ENCODE assay signal across 23 cellular contexts in the genomic region with DNA sequence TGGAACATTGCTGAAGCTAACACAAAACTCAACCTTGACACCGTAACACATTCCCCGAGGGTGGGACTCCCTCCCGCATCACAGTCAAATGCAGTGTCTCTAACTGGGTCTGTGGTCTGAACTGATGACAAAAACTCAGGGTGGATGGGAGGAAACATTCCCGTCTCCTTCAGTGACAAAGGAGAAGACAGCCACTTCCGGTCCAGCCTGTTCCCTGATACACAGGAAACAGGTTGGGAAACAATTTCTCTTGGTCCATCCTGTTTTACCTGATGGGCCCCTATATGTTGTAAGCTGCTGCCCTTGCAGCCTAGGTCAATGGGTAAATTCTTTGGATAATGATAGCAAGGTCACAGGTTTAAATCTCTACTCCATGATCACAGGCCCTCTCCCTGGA. TPM values are rescaled to one million over a fixed set of nuclear protein-coding genes. Genes with fewer than 3 reads are reported as not detected.
DNase-seq lines count a peak whose midpoint lies in the region; ATAC-seq, FAIRE-seq and TF ChIP-seq lines count a peak whose summit lies in the region.
"Had no signal": no experiment of that assay in that cellular context is flagged by ENCODE, and none has a peak within 500 bp of the region (broad histone marks: within the 10 kb centered on the region; RNA-seq: fewer than 3 reads in every experiment).

No MANE protein-coding gene starts in this region.

- H3K4me3 Mint-ChIP-seq in MCF 10A (ENCODE audit: unreplicated experiment), result no peak overlapping the region
- H3K4me3 Mint-ChIP-seq: CD8-positive, alpha-beta T cell; HFFc6 had no signal

- peaks cover 18% of the 10 kb centered on the region for H3K4me1 Mint-ChIP-seq in MCF 10A (ENCODE audit: insufficient read depth, unreplicated experiment)

- DNase-seq in MCF 10A (ENCODE audit: unreplicated experiment), result peak; percentile 27
- DNase-seq in breast epithelium (ENCODE audit: low spot score in 2 of 2), result no peak
- DNase-seq in endothelial cell of umbilical vein (ENCODE audit: low read depth, low spot score), result no peak
- DNase-seq in keratinocyte (ENCODE audit: low read depth, low spot score), result no peak
- peak; percentile 57 for DNase-seq in ureter (ENCODE audit: low spot score)
- no peak for DNase-seq in DMS153 (lab: John Stamatoyannopoulos, UW)
- no peak for DNase-seq in SK-N-DZ (ENCODE audit: low spot score)
- DNase-seq: 8988T; CD8-positive, alpha-beta T cell; GF-D8; HFFc6; NCI-H1436 treated with DMSO at 0.1 percent for 48 hours; NCI-H2029 treated with DMSO at 0.1 percent for 48 hours; NCI-H2171 treated with DMSO at 0.1 percent for 48 hours; NCI-H748 treated with DMSO at 0.1 percent for 48 hours; OCI-M1 had no signal

- H3K9ac ChIP-seq in endothelial cell of umbilical vein (replicated peaks; ENCODE audit: extremely low read depth, insufficient read depth, low read length) (no peak overlapping the region), keratinocyte (ENCODE audit: control insufficient read depth, extremely low read depth, insufficient read depth, low read length) (peak overlapping the region; percentile 26)
- H3K9ac ChIP-seq: BLaER1 had no signal

- intact Hi-C loops in MCF 10A (cut with micrococcal nuclease), result no loop called here
- intact Hi-C loops in breast epithelium (cut with DNase I; ENCODE audit: low total_unique reads), result no loop called here
- intact Hi-C loops in endothelial cell of umbilical vein (cut with micrococcal nuclease), result no loop called here

- peak overlapping the region; percentile 19 for H2AFZ ChIP-seq in endothelial cell of umbilical vein (ENCODE audit: low read depth, low read length)
- no peak overlapping the region for H2AFZ ChIP-seq in keratinocyte (ENCODE audit: control insufficient read depth, low read length)

- H3K4me1 ChIP-seq in breast epithelium (no peaks in the 10 kb centered on the region), endothelial cell of umbilical vein (ENCODE audit: control insufficient read depth, extremely low read depth, insufficient read depth, low read length) (peaks cover 11% of the 10 kb centered on the region), keratinocyte (ENCODE audit: control insufficient read depth, extremely low read depth, insufficient read depth, low read length) (peaks cover 34% of the 10 kb centered on the region)
- H3K4me1 ChIP-seq: BLaER1 had no signal

- no peak overlapping the region for H3K4me3 ChIP-seq in breast epithelium
- no peak overlapping the region for H3K4me3 ChIP-seq in endothelial cell of umbilical vein (replicated peaks in 1 of 3; ENCODE audit: insufficient read depth in 1 of 3, low read depth in 1 of 3, low read length in 3 of 3)
- H3K4me3 ChIP-seq in keratinocyte (ENCODE audit: control insufficient read depth in 2 of 3, extremely low read depth in 1 of 3, insufficient read depth in 2 of 3, low read depth in 1 of 3, low read length in 3 of 3), result no peak overlapping the region
- H3K4me3 ChIP-seq: BLaER1 had no signal

- no peaks in the 10 kb centered on the region for H3K36me3 Mint-ChIP-seq in MCF 10A (ENCODE audit: insufficient read depth, unreplicated experiment)
- H3K36me3 Mint-ChIP-seq: CD8-positive, alpha-beta T cell had no signal

- TF ChIP-seq POLR2A in breast epithelium (IDR thresholded peaks at IDR 0.05) (no peak), endothelial cell of umbilical vein (IDR thresholded peaks at IDR 0.05; ENCODE audit: low read depth, low read length) (no peak)

- POLR2A ChIA-PET in MCF 10A (lab: Yijun Ruan, JAX), result interaction anchor here (0.6 to 2.8 kb wide), 7 partner anchors 24 to 45 kb away, joined by 3 to 12 read pairs (median 4); partner anchors contain the start of gene STMP1
- POLR2A ChIA-PET in endothelial cell of umbilical vein (lab: Charles Lee), result no interaction called here

- BruUV-seq in MCF 10A (replicated peaks; lab: Mats Ljungman, UMichigan), result no TSS peak
- BruUV-seq in endothelial cell of umbilical vein (replicated peaks; lab: Mats Ljungman, UMichigan), result no TSS peak

- H3K27me3 Mint-ChIP-seq in MCF 10A (ENCODE audit: insufficient read depth, unreplicated experiment), result no peaks in the 10 kb centered on the region

- H4K20me1 ChIP-seq in endothelial cell of umbilical vein (replicated peaks; ENCODE audit: control insufficient read depth, extremely low read depth, insufficient read depth, low read length) (no peaks in the 10 kb centered on the region), keratinocyte (ENCODE audit: control insufficient read depth, extremely low read depth, insufficient read depth, low read length) (no peaks in the 10 kb centered on the region)
- H4K20me1 ChIP-seq: BLaER1 had no signal

- H3K4me2 ChIP-seq in endothelial cell of umbilical vein (ENCODE audit: insufficient read depth, low read length) (no peak overlapping the region), keratinocyte (ENCODE audit: control insufficient read depth, extremely low read depth, insufficient read depth, low read depth, low read length) (peak overlapping the region; percentile 94)
- H3K4me2 ChIP-seq: BLaER1 had no signal

- no peaks in the 10 kb centered on the region for H3K79me2 ChIP-seq in endothelial cell of umbilical vein (ENCODE audit: control insufficient read depth, insufficient read depth, low read length)
- no peaks in the 10 kb centered on the region for H3K79me2 ChIP-seq in keratinocyte (ENCODE audit: control insufficient read depth, insufficient read depth, low read length)

- H3K9me3 ChIP-seq in breast epithelium (no peaks in the 10 kb centered on the region), endothelial cell of umbilical vein (replicated peaks; ENCODE audit: control insufficient read depth, insufficient read depth, low read length) (no peaks in the 10 kb centered on the region), keratinocyte (ENCODE audit: control insufficient read depth, low read depth, low read length) (no peaks in the 10 kb centered on the region)
- H3K9me3 ChIP-seq: BLaER1 had no signal

- CTCF ChIA-PET in MCF 10A (lab: Yijun Ruan, JAX), result interaction anchor here (0.7 to 3.0 kb wide), 6 partner anchors 10 to 123 kb away, joined by 3 to 33 read pairs (median 4); partner anchors contain the start of gene STMP1
- CTCF ChIA-PET in endothelial cell of umbilical vein (lab: Charles Lee), result no interaction called here

- H3K9me1 ChIP-seq in endothelial cell of umbilical vein (replicated peaks; ENCODE audit: control insufficient read depth, extremely low read depth, insufficient read depth, low read length) (no peaks in the 10 kb centered on the region), keratinocyte (ENCODE audit: control insufficient read depth, extremely low read depth, insufficient read depth, low read length) (no peaks in the 10 kb centered on the region)

- dilution Hi-C loops in endothelial cell of umbilical vein (cut with MboI; ENCODE audit: extremely low pct_ligation_motif_present, low sequenced_read_pairs) (no loop called here), keratinocyte (cut with MboI; ENCODE audit: extremely low pct_ligation_motif_present, low sequenced_read_pairs) (no loop called here)

- H3K9me3 Mint-ChIP-seq in MCF 10A (ENCODE audit: unreplicated experiment), result no peaks in the 10 kb centered on the region
- H3K9me3 Mint-ChIP-seq: CD8-positive, alpha-beta T cell; HFFc6 had no signal

- H3K36me3 ChIP-seq in breast epithelium (no peaks in the 10 kb centered on the region), endothelial cell of umbilical vein (ENCODE audit: control insufficient read depth in 2 of 2, extremely low read depth in 1 of 2, insufficient read depth in 2 of 2, low read length in 2 of 2) (no peaks in the 10 kb centered on the region), keratinocyte (ENCODE audit: control insufficient read depth in 2 of 2, extremely low read depth in 1 of 2, insufficient read depth in 2 of 2, low read length in 2 of 2) (no peaks in the 10 kb centered on the region)
- H3K36me3 ChIP-seq: BLaER1 had no signal

- peak overlapping the region; percentile 67 for H3K27ac Mint-ChIP-seq in MCF 10A (ENCODE audit: low read depth, unreplicated experiment)
- H3K27ac Mint-ChIP-seq: CD8-positive, alpha-beta T cell had no signal

- TF ChIP-seq CTCF in MCF 10A (IDR thresholded peaks at IDR 0.05; ENCODE audit: unreplicated experiment) (no peak), breast epithelium (IDR thresholded peaks at IDR 0.05) (no peak), endothelial cell of umbilical vein (IDR thresholded peaks at IDR 0.05; ENCODE audit: extremely low read depth in 1 of 2, insufficient read depth in 1 of 2, low read depth in 1 of 2, low read length in 2 of 2) (no peak), keratinocyte (optimal IDR thresholded peaks at IDR 0.05 in 1 of 3, IDR thresholded peaks at IDR 0.05 in 1 of 3, conservative IDR thresholded peaks at IDR 0.05 in 1 of 3; ENCODE audit: extremely low read depth in 1 of 3, insufficient read depth in 2 of 3, low read length in 3 of 3) (no peak)

- H3K27me3 ChIP-seq in breast epithelium (no peaks in the 10 kb centered on the region), endothelial cell of umbilical vein (ENCODE audit: control insufficient read depth in 2 of 2, insufficient read depth in 2 of 2, low read length in 2 of 2) (no peaks in the 10 kb centered on the region), keratinocyte (ENCODE audit: control insufficient read depth, extremely low read depth, insufficient read depth, low read length) (no peaks in the 10 kb centered on the region)
- H3K27me3 ChIP-seq: BLaER1 had no signal

- H3K27ac ChIP-seq in breast epithelium, result no peak overlapping the region
- H3K27ac ChIP-seq in endothelial cell of umbilical vein (ENCODE audit: insufficient read depth, low read depth, low read length), result no peak overlapping the region
- peak overlapping the region; percentile 95 for H3K27ac ChIP-seq in keratinocyte (ENCODE audit: control insufficient read depth, insufficient read depth, low read length)
- H3K27ac ChIP-seq: BLaER1 had no signal

- no peak for ATAC-seq in GM18511 (IDR thresholded peaks at IDR 0.05; ENCODE audit: unreplicated experiment)
- ATAC-seq: CD8-positive, alpha-beta T cell; Right ventricle myocardium inferior; SK-N-SH treated with all-trans-retinoic acid at 6 μM for 48 hours had no signal

- FAIRE-seq in endothelial cell of umbilical vein (lab: Jason Lieb, UNC) (peak; percentile 33), keratinocyte (lab: Jason Lieb, UNC) (no peak)
- FAIRE-seq: GM12891, H1 had no signal

RNA-seq across cellular contexts. Expression of gene SLC13A4, which starts 20.4 kb away (rescaled TPM):
- total RNA-seq in MCF 10A (2022) (not detected in 2 replicates), breast epithelium (under 1 TPM in 2 of 3 donors, not detected in 1; 0.29 to 0.32 TPM), endothelial cell of umbilical vein (not detected in 2 replicates), ureter (0.13 TPM)
- polyA plus RNA-seq in endothelial cell of umbilical vein (not detected in 2 replicates), keratinocyte (0.02 to 0.12 TPM (median 0.03 TPM) in 3 replicates)
- polyA plus RNA-seq in endothelial cell of umbilical vein (2011; cell fraction: cytosol; rRNA removed), result not detected in 2 replicates
- not detected in 2 replicates for polyA plus RNA-seq in endothelial cell of umbilical vein (2011; cell fraction: nucleus; rRNA removed)
- polyA plus RNA-seq in endothelial cell of umbilical vein (2012), result 0.16 and 0.46 TPM in 2 replicates
- polyA minus RNA-seq in endothelial cell of umbilical vein (not detected in 2 replicates), keratinocyte (0.07 TPM in 1 of 3 replicates, not detected in the others)
- polyA minus RNA-seq in endothelial cell of umbilical vein (2011; cell fraction: cytosol; rRNA and poly(A)+ RNA removed), result not detected
- not detected in 2 replicates for polyA minus RNA-seq in endothelial cell of umbilical vein (2011; cell fraction: nucleus; rRNA and poly(A)+ RNA removed)
- polyA plus RNA-seq in keratinocyte (2011; ENCODE audit: low read depth), result not detected
- polyA plus RNA-seq in keratinocyte (2011; cell fraction: cytosol; rRNA removed), result 0.04 TPM in 1 of 2 replicates, not detected in the other
- polyA plus RNA-seq in keratinocyte (2011; cell fraction: nucleus; rRNA removed), result 0.23 TPM in 1 of 2 replicates, not detected in the other
- 0.29 and 0.62 TPM in 2 replicates for polyA plus RNA-seq in keratinocyte (2012; ENCODE audit: low replicate concordance)
- not detected for polyA minus RNA-seq in keratinocyte (2011; cell fraction: cytosol; rRNA and poly(A)+ RNA removed)
- not detected in 2 replicates for polyA minus RNA-seq in keratinocyte (2011; cell fraction: nucleus; rRNA and poly(A)+ RNA removed)
- polyA plus RNA-seq in SK-N-DZ (2014; cell fraction: cytosol; rRNA removed), result not detected in 2 replicates
- polyA plus RNA-seq in SK-N-DZ (2014; cell fraction: nucleus; rRNA removed), result not detected in 2 replicates
- total RNA-seq: CD8-positive, alpha-beta T cell; NCI-H460; Right ventricle myocardium inferior had no signal

RNA-seq across cellular contexts. Expression of gene FAM180A, which starts 41.0 kb away (rescaled TPM):
- total RNA-seq in MCF 10A (2022) (0.17 TPM in 1 of 2 replicates, not detected in the other), breast epithelium (10 to 100 TPM in 1 of 3 donors, 1 to 10 TPM in 2; 5.2 to 11.9 (median 9.1) TPM), endothelial cell of umbilical vein (not detected in 2 replicates), ureter (1.1 TPM)
- polyA plus RNA-seq in endothelial cell of umbilical vein (not detected in 2 replicates), keratinocyte (0.42 to 0.85 TPM (median 0.73 TPM) in 3 replicates)
- not detected in 2 replicates for polyA plus RNA-seq in endothelial cell of umbilical vein (2011; cell fraction: cytosol; rRNA removed)
- not detected in 2 replicates for polyA plus RNA-seq in endothelial cell of umbilical vein (2011; cell fraction: nucleus; rRNA removed)
- not detected in 2 replicates for polyA plus RNA-seq in endothelial cell of umbilical vein (2012)
- polyA minus RNA-seq in endothelial cell of umbilical vein (not detected in 2 replicates), keratinocyte (1.1 to 1.6 TPM in 2 of 3 replicates, not detected in the other)
- not detected for polyA minus RNA-seq in endothelial cell of umbilical vein (2011; cell fraction: cytosol; rRNA and poly(A)+ RNA removed)
- polyA minus RNA-seq in endothelial cell of umbilical vein (2011; cell fraction: nucleus; rRNA and poly(A)+ RNA removed), result not detected in 2 replicates
- polyA plus RNA-seq in keratinocyte (2011; ENCODE audit: low read depth), result 0.16 TPM
- polyA plus RNA-seq in keratinocyte (2011; cell fraction: cytosol; rRNA removed), result 0.38 and 0.40 TPM in 2 replicates
- polyA plus RNA-seq in keratinocyte (2011; cell fraction: nucleus; rRNA removed), result 0.85 and 0.97 TPM in 2 replicates
- 0.20 and 0.88 TPM in 2 replicates for polyA plus RNA-seq in keratinocyte (2012; ENCODE audit: low replicate concordance)
- 1.5 TPM for polyA minus RNA-seq in keratinocyte (2011; cell fraction: cytosol; rRNA and poly(A)+ RNA removed)
- polyA minus RNA-seq in keratinocyte (2011; cell fraction: nucleus; rRNA and poly(A)+ RNA removed), result 0.78 and 1.1 TPM in 2 replicates
- polyA plus RNA-seq in SK-N-DZ (2014; cell fraction: cytosol; rRNA removed), result not detected in 2 replicates
- polyA plus RNA-seq in SK-N-DZ (2014; cell fraction: nucleus; rRNA removed), result not detected in 2 replicates
- total RNA-seq: CD8-positive, alpha-beta T cell; H1; NCI-H460 had no signal
- polyA plus RNA-seq: H1 had no signal

RNA-seq across cellular contexts. Expression of gene STMP1, which starts 45.3 kb away (rescaled TPM):
- total RNA-seq in MCF 10A (2022) (33.6 and 37.0 TPM in 2 replicates), breast epithelium (10 to 100 TPM; 13.9 to 27.2 (median 18.4) TPM), endothelial cell of umbilical vein (21.4 and 31.3 TPM in 2 replicates), ureter (32.9 TPM)
- polyA plus RNA-seq in endothelial cell of umbilical vein (13.5 and 17.1 TPM in 2 replicates), keratinocyte (16.6 to 30.5 TPM (median 24.8 TPM) in 3 replicates)
- 18.3 and 20.0 TPM in 2 replicates for polyA plus RNA-seq in endothelial cell of umbilical vein (2011; cell fraction: cytosol; rRNA removed)
- 8.8 and 12.0 TPM in 2 replicates for polyA plus RNA-seq in endothelial cell of umbilical vein (2011; cell fraction: nucleus; rRNA removed)
- 22.9 and 30.7 TPM in 2 replicates for polyA plus RNA-seq in endothelial cell of umbilical vein (2012)
- polyA minus RNA-seq in endothelial cell of umbilical vein (14.2 and 17.9 TPM in 2 replicates), keratinocyte (6.4 to 13.8 TPM (median 7.7 TPM) in 3 replicates)
- polyA minus RNA-seq in endothelial cell of umbilical vein (2011; cell fraction: cytosol; rRNA and poly(A)+ RNA removed), result 14.6 TPM
- polyA minus RNA-seq in endothelial cell of umbilical vein (2011; cell fraction: nucleus; rRNA and poly(A)+ RNA removed), result 13.0 and 16.7 TPM in 2 replicates
- polyA plus RNA-seq in keratinocyte (2011; ENCODE audit: low read depth), result 5.7 TPM
- 21.2 and 34.3 TPM in 2 replicates for polyA plus RNA-seq in keratinocyte (2011; cell fraction: cytosol; rRNA removed)
- polyA plus RNA-seq in keratinocyte (2011; cell fraction: nucleus; rRNA removed), result 8.8 and 11.2 TPM in 2 replicates
- 23.6 and 31.3 TPM in 2 replicates for polyA plus RNA-seq in keratinocyte (2012; ENCODE audit: low replicate concordance)
- polyA minus RNA-seq in keratinocyte (2011; cell fraction: cytosol; rRNA and poly(A)+ RNA removed), result 20.1 TPM
- polyA minus RNA-seq in keratinocyte (2011; cell fraction: nucleus; rRNA and poly(A)+ RNA removed), result 4.3 and 8.8 TPM in 2 replicates
- polyA plus RNA-seq in SK-N-DZ (2014; cell fraction: cytosol; rRNA removed), result 30.4 and 33.9 TPM in 2 replicates
- polyA plus RNA-seq in SK-N-DZ (2014; cell fraction: nucleus; rRNA removed), result 18.2 and 30.3 TPM in 2 replicates

Comparison
In these comparisons a context has a peak if more than half of its experiments do, and no peak if none do; other contexts are left out.
1. DNase-seq: peak in MCF 10A (single experiment) and ureter (single experiment); none in breast epithelium (0 of 2), endothelial cell of umbilical vein (single experiment), keratinocyte (single experiment), DMS153 (single experiment) and SK-N-DZ (single experiment).